In genomic region chr18:59150236-59150635, GRCh38 we compare ENCODE assay signal across 14 cellular contexts.
"Had no signal": no experiment of that assay in that cellular context is flagged by ENCODE, and none has a peak within 500 bp of the region (broad histone marks: within the 10 kb centered on the region; RNA-seq: fewer than 3 reads in every experiment).

No MANE protein-coding gene starts in this region.

- H3K4me3 Mint-ChIP-seq: nephron progenitor cell; stimulated activated memory B cell treated with anti-CD40 and anti-IgM and Interleukin-4, amounts not matched to agents 10 μg/mL and 1 μg/mL and 100 μg/mL, for 72 hours had no signal

- H3K27ac ChIP-seq: adrenal gland, heart left ventricle, psoas muscle, right lobe of liver had no signal

- ATAC-seq: heart left ventricle; left ventricle myocardium superior; psoas muscle; right lobe of liver; stimulated activated memory B cell treated with anti-CD40 and anti-IgM and Interleukin-4, amounts not matched to agents 10 μg/mL and 1 μg/mL and 100 μg/mL, for 72 hours had no signal

- H3K27ac Mint-ChIP-seq: nephron progenitor cell; stimulated activated memory B cell treated with anti-CD40 and anti-IgM and Interleukin-4, amounts not matched to agents 10 μg/mL and 1 μg/mL and 100 μg/mL, for 72 hours had no signal

- H3K9me3 Mint-ChIP-seq: nephron progenitor cell; stimulated activated memory B cell treated with anti-CD40 and anti-IgM and Interleukin-4, amounts not matched to agents 10 μg/mL and 1 μg/mL and 100 μg/mL, for 72 hours had no signal

- H3K4me1 Mint-ChIP-seq: nephron progenitor cell had no signal

- DNase-seq: activated CD4-positive, CD25-positive, alpha-beta regulatory T cell treated with anti-CD3 and anti-CD28 coated beads, Interleukin-2, amount 50 U/mL, for 72 hours; activated naive CD4-positive, alpha-beta T cell treated with anti-CD3 and anti-CD28 coated beads, Interleukin-2, amount 50 U/mL, for 16 hours; adrenal gland; foreskin melanocyte; heart left ventricle; kidney; left ventricle myocardium superior; mesenchymal stem cell; nephron progenitor cell; psoas muscle; right lobe of liver; stimulated activated CD4-positive, alpha-beta T cell treated with anti-CD3 and anti-CD28 coated beads, Interleukin-1b, Interleukin-23, amount 100 ng/mL, for 48 hours; trophoblast cell had no signal

- H3K4me1 ChIP-seq: adrenal gland, psoas muscle had no signal

- H3K9me3 ChIP-seq: adrenal gland, heart left ventricle, psoas muscle, right lobe of liver had no signal

- H3K4me3 ChIP-seq: adrenal gland, heart left ventricle, psoas muscle, right lobe of liver had no signal

- H3K27me3 ChIP-seq: adrenal gland, heart left ventricle, right lobe of liver had no signal

- H3K27me3 Mint-ChIP-seq: stimulated activated memory B cell treated with anti-CD40 and anti-IgM and Interleukin-4, amounts not matched to agents 10 μg/mL and 1 μg/mL and 100 μg/mL, for 72 hours had no signal
